ENCODE assay signal across 11 cellular contexts in the genomic region with DNA sequence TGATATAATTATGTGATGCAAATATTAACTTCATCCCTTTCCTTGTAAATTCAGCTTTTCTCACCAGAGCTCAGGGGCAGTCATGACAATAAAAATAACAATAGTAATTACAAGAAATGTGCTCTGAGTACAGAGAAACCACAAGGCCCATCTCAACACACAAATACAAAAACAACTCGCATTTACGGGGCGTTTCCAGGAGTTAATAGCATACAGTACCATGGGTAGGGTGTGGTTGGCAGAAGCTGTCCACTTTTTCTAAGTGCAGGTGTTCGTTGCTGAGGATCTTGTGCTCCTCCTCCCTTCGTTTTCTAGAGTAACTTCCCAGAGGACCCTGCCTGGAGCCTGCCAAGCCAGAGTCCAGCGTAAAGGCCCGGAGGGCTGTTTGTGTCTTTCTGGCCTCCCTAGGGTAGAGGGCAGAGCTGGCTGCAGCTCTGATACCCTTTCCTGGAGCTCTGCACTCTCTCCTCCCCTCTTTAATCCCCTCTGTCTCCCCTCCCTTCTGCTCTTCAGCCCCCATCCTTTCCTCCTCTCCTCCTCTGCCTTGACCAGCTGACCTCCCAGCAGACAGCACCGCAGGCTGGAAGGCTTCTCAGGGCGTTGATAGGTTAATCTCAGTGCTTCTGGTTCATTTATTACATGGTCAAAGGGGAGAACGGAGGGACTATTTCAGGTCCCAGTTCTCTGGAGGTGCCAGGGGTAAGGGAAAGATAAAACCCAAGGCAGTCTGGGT. TPM values are rescaled to one million over a fixed set of nuclear protein-coding genes. Genes with fewer than 3 reads are reported as not detected.
DNase-seq lines count a peak whose midpoint lies in the region; ATAC-seq, FAIRE-seq and TF ChIP-seq lines count a peak whose summit lies in the region.
"Had no signal": no experiment of that assay in that cellular context is flagged by ENCODE, and none has a peak within 500 bp of the region (broad histone marks: within the 10 kb centered on the region; RNA-seq: fewer than 3 reads in every experiment).

No MANE protein-coding gene starts in this region.

- no peak overlapping the region for H4K5ac ChIP-seq in H1 (ENCODE audit: insufficient read length, low read depth, low read length)

- no peak overlapping the region for H2BK15ac ChIP-seq in H1 (ENCODE audit: low read length)

- H3K4ac ChIP-seq in H1 (replicated peaks; ENCODE audit: insufficient read length, low read depth, low read length): no peak overlapping the region

- H4K91ac ChIP-seq in H1 (replicated peaks; ENCODE audit: insufficient read length, low read length): peak overlapping the region; percentile 16

- H3K27ac ChIP-seq in H1 (ENCODE audit: low read depth, low read length) (no peak overlapping the region), suprapubic skin (peak overlapping the region; percentile 60)
- H3K27ac ChIP-seq in CD8-positive, alpha-beta memory T cell (ENCODE audit: low read depth, low read length): no peak overlapping the region

- no peaks in the 10 kb centered on the region for H3K9me3 Mint-ChIP-seq in memory B cell
- no peaks in the 10 kb centered on the region for H3K9me3 Mint-ChIP-seq in CD8-positive, alpha-beta memory T cell

- H3K27me3 Mint-ChIP-seq in memory B cell: peaks cover 2% of the 10 kb centered on the region
- peaks cover 0 to 1% of the 10 kb centered on the region in 2 donors for H3K27me3 Mint-ChIP-seq in CD8-positive, alpha-beta memory T cell

- H3K4me3 ChIP-seq in H1 (ENCODE audit: extremely low read depth in 1 of 4, insufficient read depth in 2 of 4, low read depth in 3 of 4, low read length in 4 of 4): no peak overlapping the region
- H3K4me3 ChIP-seq in suprapubic skin: no peak overlapping the region
- H3K4me3 ChIP-seq in CD8-positive, alpha-beta memory T cell (ENCODE audit: low read length): no peak overlapping the region

- H3K36me3 ChIP-seq in H1 (ENCODE audit: control insufficient read depth in 2 of 4, insufficient read depth in 4 of 4, low read length in 3 of 4): no peaks in the 10 kb centered on the region
- H3K36me3 ChIP-seq in suprapubic skin: no peaks in the 10 kb centered on the region
- no peaks in the 10 kb centered on the region for H3K36me3 ChIP-seq in CD8-positive, alpha-beta memory T cell (ENCODE audit: insufficient read depth, low read length)

- H3K4me1 Mint-ChIP-seq in memory B cell: peaks cover 6% of the 10 kb centered on the region
- peaks cover 3 to 9% (median 5%) of the 10 kb centered on the region in 3 donors for H3K4me1 Mint-ChIP-seq in CD8-positive, alpha-beta memory T cell

- no peak overlapping the region for H2BK12ac ChIP-seq in H1 (ENCODE audit: low read depth, low read length)

- no peak overlapping the region for H4K8ac ChIP-seq in H1 (ENCODE audit: extremely low read depth, insufficient read depth, low read length)

- no peak overlapping the region for H3K4me2 ChIP-seq in H1 (ENCODE audit: insufficient read depth in 1 of 2, low read depth in 2 of 2, low read length in 2 of 2)

- TF ChIP-seq EP300 in H1 (IDR thresholded peaks at IDR 0.05; ENCODE audit: borderline replicate concordance in 1 of 2, low read depth in 2 of 2, low read length in 2 of 2): no peak
- TF ChIP-seq EP300 in suprapubic skin (IDR thresholded peaks at IDR 0.05): no peak

- no peak overlapping the region for H2BK5ac ChIP-seq in H1 (ENCODE audit: low read depth, low read length)

- H3K36me3 Mint-ChIP-seq in memory B cell: no peaks in the 10 kb centered on the region
- no peaks in the 10 kb centered on the region for H3K36me3 Mint-ChIP-seq in CD8-positive, alpha-beta memory T cell

- H3K9ac ChIP-seq in H1 (replicated peaks in 1 of 4; ENCODE audit: extremely low read depth in 1 of 4, low read depth in 3 of 4, low read length in 3 of 4): no peak overlapping the region

- TF ChIP-seq POLR2A in H1 (IDR thresholded peaks at IDR 0.05; ENCODE audit: control extremely low read depth in 1 of 2, low read depth in 2 of 2, low read length in 2 of 2) (no peak), suprapubic skin (IDR thresholded peaks at IDR 0.05) (no peak), H54 (IDR thresholded peaks at IDR 0.05; ENCODE audit: low read depth, low read length) (no peak)

- no peak overlapping the region for H3K56ac ChIP-seq in H1 (replicated peaks; ENCODE audit: insufficient read length, low read depth, low read length)

- TF ChIP-seq CTCF in H1 (IDR thresholded peaks at IDR 0.05; ENCODE audit: control extremely low read depth in 1 of 3, insufficient read depth in 1 of 3, low read depth in 1 of 3, low read length in 3 of 3): no peak
- no peak for TF ChIP-seq CTCF in suprapubic skin (IDR thresholded peaks at IDR 0.05)

- no peaks in the 10 kb centered on the region for H3K9me3 ChIP-seq in H1 (ENCODE audit: insufficient read depth in 2 of 2, low read depth in 1 of 2, low read length in 1 of 2)
- H3K9me3 ChIP-seq in suprapubic skin: no peaks in the 10 kb centered on the region
- H3K9me3 ChIP-seq in CD8-positive, alpha-beta memory T cell (ENCODE audit: low read length): no peaks in the 10 kb centered on the region
- H3K9me3 ChIP-seq: Caco-2 had no signal

- FAIRE-seq in H1 (lab: Jason Lieb, UNC): no peak
- FAIRE-seq in H54 (lab: Jason Lieb, UNC): no peak
- FAIRE-seq: colon had no signal

- no peak overlapping the region for H3K4me3 Mint-ChIP-seq in memory B cell
- no peak overlapping the region for H3K4me3 Mint-ChIP-seq in CD8-positive, alpha-beta memory T cell

- H3K79me2 ChIP-seq in H1 (ENCODE audit: control insufficient read depth in 1 of 2, insufficient read depth in 2 of 2, low read length in 2 of 2): no peaks in the 10 kb centered on the region

- POLR2A ChIA-PET in H1 (lab: Charles Lee; ENCODE audit: partially characterized antibody): interaction anchor here (10.5 kb wide), 1 partner anchor 13 kb away, joined by 112 read pairs; a partner anchor contains a TSS
- POLR2A ChIA-PET in CD8-positive, alpha-beta memory T cell (lab: Charles Lee): no interaction called here

- H2AFZ ChIP-seq in H1 (ENCODE audit: low read length): no peak overlapping the region

- no peak overlapping the region for H3K18ac ChIP-seq in H1 (ENCODE audit: extremely low read depth, low read length)

- H3K79me1 ChIP-seq in H1 (ENCODE audit: low read depth, low read length): no peaks in the 10 kb centered on the region

- H3K4me1 ChIP-seq in H1 (replicated peaks in 1 of 4; ENCODE audit: control insufficient read depth in 3 of 4, insufficient read depth in 4 of 4, low read length in 3 of 4) (peaks cover 0 to 2% (median 0%) of the 10 kb centered on the region in 4 experiments; a peak in 1 of 7 replicates), suprapubic skin (peaks cover 76% of the 10 kb centered on the region)
- no peaks in the 10 kb centered on the region for H3K4me1 ChIP-seq in CD8-positive, alpha-beta memory T cell (ENCODE audit: insufficient read depth, low read length)

- no peak overlapping the region for H2BK20ac ChIP-seq in H1 (ENCODE audit: low read length)

- peak overlapping the region; percentile 51 for H3K27ac Mint-ChIP-seq in memory B cell
- H3K27ac Mint-ChIP-seq in CD8-positive, alpha-beta memory T cell: peak overlapping the region in 4 of 8 donors; percentile 1 to 30 (median 16)

- H3K23me2 ChIP-seq in H1 (ENCODE audit: low read depth, low read length): no peaks in the 10 kb centered on the region

- TF ChIP-seq RAD21 in H1 (IDR thresholded peaks at IDR 0.05 in 1 of 2, conservative IDR thresholded peaks at IDR 0.05 in 1 of 2; ENCODE audit: low read depth in 2 of 2, low read length in 2 of 2): no peak

- no peak overlapping the region for H3K23ac ChIP-seq in H1 (ENCODE audit: insufficient read length)

- no peak overlapping the region for H2AK5ac ChIP-seq in H1 (ENCODE audit: low read depth, low read length)

- H4K20me1 ChIP-seq in H1 (replicated peaks in 1 of 2; ENCODE audit: control insufficient read depth in 1 of 2, insufficient read depth in 2 of 2, low read length in 2 of 2): no peaks in the 10 kb centered on the region

- H3K27me3 ChIP-seq in H1 (replicated peaks in 1 of 4; ENCODE audit: control insufficient read depth in 3 of 4, extremely low read depth in 1 of 4, insufficient read depth in 3 of 4, low read length in 3 of 4) (no peaks in the 10 kb centered on the region), suprapubic skin (no peaks in the 10 kb centered on the region)
- no peaks in the 10 kb centered on the region for H3K27me3 ChIP-seq in CD8-positive, alpha-beta memory T cell (ENCODE audit: insufficient read depth, low read length, poor library complexity, severe bottlenecking)

- no peak for ATAC-seq in memory B cell (ENCODE audit: low read depth)
- ATAC-seq in HG03442 (IDR thresholded peaks at IDR 0.05; ENCODE audit: unreplicated experiment): no peak

- 85% methylated on average over 10 of the region's 10 CpGs; no CpG with 5 or more reads in 1 of the 2 experiments for WGBS in H1 (ENCODE audit: extremely low coverage in 1 of 2, insufficient coverage in 1 of 2, insufficient read length in 1 of 2, insufficient replicate concordance in 2 of 2, low coverage in 1 of 2, low lambda C conversion rate in 2 of 2, missing lambda C conversion rate in 1 of 2), 2 experiments
- 52% methylated on average over 10 of the region's 10 CpGs for WGBS in suprapubic skin

- no peak overlapping the region for H2BK120ac ChIP-seq in H1 (replicated peaks; ENCODE audit: low read depth, low read length)

- CTCF ChIA-PET in H1 (lab: Charles Lee; ENCODE audit: partially characterized antibody): interaction anchor here (0.7 to 3.8 kb wide), 4 partner anchors 13 to 325 kb away, joined by 3 to 22 read pairs (median 6); no protein-coding TSS in a partner anchor
- CTCF ChIA-PET in CD8-positive, alpha-beta memory T cell (lab: Charles Lee): interaction anchor here (1.0 to 1.4 kb wide), 2 partner anchors 12 to 15 kb away, joined by 3 to 4 read pairs; a partner anchor contains a TSS

- DNase-seq in NCI-H82 treated with DMSO at 0.1 percent for 48 hours (lab: John Stamatoyannopoulos, UW; ENCODE audit: unreplicated experiment): peak; percentile 17
- no peak for DNase-seq in H1 (ENCODE audit: low read depth in 1 of 2, low spot score in 2 of 2)
- no peak for DNase-seq in memory B cell (ENCODE audit: low spot score in 2 of 2)
- DNase-seq in suprapubic skin (ENCODE audit: low spot score in 2 of 2): peak in 1 of 2 donors; percentile 53
- no peak for DNase-seq in H54 (ENCODE audit: insufficient read length, low spot score)
- DNase-seq in CD8-positive, alpha-beta memory T cell: no peak
- DNase-seq: Caco-2; NCI-H2081; stimulated activated naive CD4-positive, alpha-beta T cell treated with Interleukin-2 at 50 U/mL for 16 hours had no signal

- H3K14ac ChIP-seq in H1 (ENCODE audit: insufficient read length): no peak overlapping the region

RNA-seq across cellular contexts. Expression of a gene that starts 11.4 kb away (rescaled TPM):
- total RNA-seq in H1 (2021; fragmentation: NEBNext Ultra II Directional; extraction: Animal tissue kit (Norgen Biotek cat#: 25700)): 1.5 TPM in 2 replicates
- 0.95 and 2.4 TPM in 2 replicates for polyA plus RNA-seq in H1 (2011; rRNA removed)
- 1.0 TPM for polyA plus RNA-seq in H1 (2011; cell fraction: cytosol; rRNA removed)
- polyA plus RNA-seq in H1 (2011; cell fraction: nucleus; rRNA removed): 2.2 TPM
- polyA plus RNA-seq in H1 (2012, experiment 1 of 2): 1.0 to 1.8 TPM (median 1.2 TPM) in 4 replicates
- 0.50 TPM for polyA plus RNA-seq in H1 (2012, experiment 2 of 2)
- 1.3 TPM for polyA plus RNA-seq in H1 (2013, experiment 1 of 2)
- 1.1 TPM for polyA plus RNA-seq in H1 (2013, experiment 2 of 2)
- 1.1 and 1.4 TPM in 2 replicates for polyA minus RNA-seq in H1 (2011; rRNA and poly(A)+ RNA removed)
- 1.5 TPM for polyA minus RNA-seq in H1 (2011; cell fraction: cytosol; rRNA and poly(A)+ RNA removed)
- 1.8 TPM for polyA minus RNA-seq in H1 (2011; cell fraction: nucleus; rRNA and poly(A)+ RNA removed)
- 10 to 100 TPM; 14.4 to 44.0 (median 26.5) TPM for total RNA-seq in suprapubic skin
- total RNA-seq in CD8-positive, alpha-beta memory T cell: under 1 TPM; 0.13 to 0.16 TPM
- not detected for polyA plus RNA-seq in CD8-positive, alpha-beta memory T cell

RNA-seq across cellular contexts. Expression of a gene that starts 20.3 kb away (rescaled TPM):
- total RNA-seq in H1 (2021; fragmentation: NEBNext Ultra II Directional; extraction: Animal tissue kit (Norgen Biotek cat#: 25700)): 5.8 and 9.5 TPM in 2 replicates
- 16.4 and 18.5 TPM in 2 replicates for polyA plus RNA-seq in H1 (2011; rRNA removed)
- polyA plus RNA-seq in H1 (2011; cell fraction: cytosol; rRNA removed): 29.5 TPM
- 12.1 TPM for polyA plus RNA-seq in H1 (2011; cell fraction: nucleus; rRNA removed)
- polyA plus RNA-seq in H1 (2012, experiment 1 of 2): 11.7 to 13.0 TPM (median 12.0 TPM) in 4 replicates
- 12.9 TPM for polyA plus RNA-seq in H1 (2012, experiment 2 of 2)
- polyA plus RNA-seq in H1 (2013, experiment 1 of 2): 5.0 TPM
- 4.6 TPM for polyA plus RNA-seq in H1 (2013, experiment 2 of 2)
- polyA minus RNA-seq in H1 (2011; rRNA and poly(A)+ RNA removed): 2.8 and 5.0 TPM in 2 replicates
- polyA minus RNA-seq in H1 (2011; cell fraction: cytosol; rRNA and poly(A)+ RNA removed): 4.1 TPM
- polyA minus RNA-seq in H1 (2011; cell fraction: nucleus; rRNA and poly(A)+ RNA removed): 5.0 TPM
- total RNA-seq in suprapubic skin: 10 to 100 TPM in 1 of 4 donors, 1 to 10 TPM in 3; 1.4 to 15.9 (median 8.4) TPM
- total RNA-seq in CD8-positive, alpha-beta memory T cell: 1 to 10 TPM; 2.2 to 2.3 TPM
- not detected for polyA plus RNA-seq in CD8-positive, alpha-beta memory T cell

RNA-seq across cellular contexts. Expression of a gene that starts 21.9 kb away (rescaled TPM):
- 67.0 and 71.9 TPM in 2 replicates for total RNA-seq in H1 (2021; fragmentation: NEBNext Ultra II Directional; extraction: Animal tissue kit (Norgen Biotek cat#: 25700))
- polyA plus RNA-seq in H1 (2011; rRNA removed): 71.2 and 108 TPM in 2 replicates
- 71.7 TPM for polyA plus RNA-seq in H1 (2011; cell fraction: cytosol; rRNA removed)
- 289 TPM for polyA plus RNA-seq in H1 (2011; cell fraction: nucleus; rRNA removed)
- 48.9 to 72.2 TPM (median 62.2 TPM) in 4 replicates for polyA plus RNA-seq in H1 (2012, experiment 1 of 2)
- polyA plus RNA-seq in H1 (2012, experiment 2 of 2): 33.3 TPM
- polyA plus RNA-seq in H1 (2013, experiment 1 of 2): 50.4 TPM
- 45.9 TPM for polyA plus RNA-seq in H1 (2013, experiment 2 of 2)
- polyA minus RNA-seq in H1 (2011; rRNA and poly(A)+ RNA removed): 106 and 112 TPM in 2 replicates
- polyA minus RNA-seq in H1 (2011; cell fraction: cytosol; rRNA and poly(A)+ RNA removed): 60.0 TPM
- polyA minus RNA-seq in H1 (2011; cell fraction: nucleus; rRNA and poly(A)+ RNA removed): 121 TPM
- total RNA-seq in suprapubic skin: 100 to 1,000 TPM in 2 of 4 donors, 10 to 100 TPM in 2; 68.7 to 298 (median 94.6) TPM
- total RNA-seq in CD8-positive, alpha-beta memory T cell: 10 to 100 TPM; 65.7 to 66.2 TPM
- 31.6 TPM for polyA plus RNA-seq in CD8-positive, alpha-beta memory T cell

RNA-seq across cellular contexts. Expression of a gene that starts 23.0 kb away (rescaled TPM):
- total RNA-seq in H1 (2021; fragmentation: NEBNext Ultra II Directional; extraction: Animal tissue kit (Norgen Biotek cat#: 25700)): 9.5 and 12.0 TPM in 2 replicates
- polyA plus RNA-seq in H1 (2011; rRNA removed): 6.3 and 6.7 TPM in 2 replicates
- polyA plus RNA-seq in H1 (2011; cell fraction: cytosol; rRNA removed): 13.6 TPM
- 13.4 TPM for polyA plus RNA-seq in H1 (2011; cell fraction: nucleus; rRNA removed)
- polyA plus RNA-seq in H1 (2012, experiment 1 of 2): 8.9 to 13.5 TPM (median 12.4 TPM) in 4 replicates
- 5.5 TPM for polyA plus RNA-seq in H1 (2012, experiment 2 of 2)
- 15.6 TPM for polyA plus RNA-seq in H1 (2013, experiment 1 of 2)
- polyA plus RNA-seq in H1 (2013, experiment 2 of 2): 13.1 TPM
- polyA minus RNA-seq in H1 (2011; rRNA and poly(A)+ RNA removed): 9.0 and 9.3 TPM in 2 replicates
- polyA minus RNA-seq in H1 (2011; cell fraction: cytosol; rRNA and poly(A)+ RNA removed): 7.4 TPM
- 14.1 TPM for polyA minus RNA-seq in H1 (2011; cell fraction: nucleus; rRNA and poly(A)+ RNA removed)
- total RNA-seq in suprapubic skin: 10 to 100 TPM in 3 of 4 donors, 1 to 10 TPM in 1; 8.9 to 17.5 (median 11.4) TPM
- 10 to 100 TPM; 11.6 to 12.0 TPM for total RNA-seq in CD8-positive, alpha-beta memory T cell
- 10.7 TPM for polyA plus RNA-seq in CD8-positive, alpha-beta memory T cell

RNA-seq across cellular contexts. Expression of a gene that starts 23.7 kb away (rescaled TPM):
- 72.9 and 80.3 TPM in 2 replicates for total RNA-seq in H1 (2021; fragmentation: NEBNext Ultra II Directional; extraction: Animal tissue kit (Norgen Biotek cat#: 25700))
- polyA plus RNA-seq in H1 (2011; rRNA removed): 64.9 and 79.5 TPM in 2 replicates
- polyA plus RNA-seq in H1 (2011; cell fraction: cytosol; rRNA removed): 74.8 TPM
- polyA plus RNA-seq in H1 (2011; cell fraction: nucleus; rRNA removed): 271 TPM
- polyA plus RNA-seq in H1 (2012, experiment 1 of 2): 81.1 to 93.5 TPM (median 83.9 TPM) in 4 replicates
- 89.8 TPM for polyA plus RNA-seq in H1 (2012, experiment 2 of 2)
- polyA plus RNA-seq in H1 (2013, experiment 1 of 2): 37.6 TPM
- polyA plus RNA-seq in H1 (2013, experiment 2 of 2): 38.9 TPM
- 81.1 and 89.6 TPM in 2 replicates for polyA minus RNA-seq in H1 (2011; rRNA and poly(A)+ RNA removed)
- polyA minus RNA-seq in H1 (2011; cell fraction: cytosol; rRNA and poly(A)+ RNA removed): 46.2 TPM
- polyA minus RNA-seq in H1 (2011; cell fraction: nucleus; rRNA and poly(A)+ RNA removed): 71.8 TPM
- total RNA-seq in suprapubic skin: 100 to 1,000 TPM in 3 of 4 donors, 10 to 100 TPM in 1; 99.0 to 137 (median 120) TPM
- 100 to 1,000 TPM; 113 to 123 TPM for total RNA-seq in CD8-positive, alpha-beta memory T cell
- polyA plus RNA-seq in CD8-positive, alpha-beta memory T cell: 25.5 TPM
